ENCODE assay signal across 8 cellular contexts in genomic region chr1:150162862-150163706, GRCh38. TPM values are rescaled to one million over a fixed set of nuclear protein-coding genes. Genes with fewer than 3 reads are reported as not detected.
DNase-seq lines count a peak whose midpoint lies in the region; ATAC-seq and TF ChIP-seq lines count a peak whose summit lies in the region.

No MANE protein-coding gene starts in this region.

- H3K4me1 ChIP-seq in OCI-LY3 (ENCODE audit: low read length) (peaks cover 88% of the 10 kb centered on the region), gastrocnemius medialis (peaks cover 18 to 30% of the 10 kb centered on the region in 2 donors)

- ATAC-seq in GM18508 (IDR thresholded peaks at IDR 0.05; ENCODE audit: insufficient read depth, unreplicated experiment) (peak; percentile 31), HG03565 (IDR thresholded peaks at IDR 0.05; ENCODE audit: unreplicated experiment) (peak; percentile 32), gastrocnemius medialis (peak; percentile 96)

- H3K27ac ChIP-seq in OCI-LY3 (ENCODE audit: low read length) (peak overlapping the region; percentile 94), gastrocnemius medialis (peak overlapping the region; percentile 79 to 93 (median 83))

- DNase-seq in AG10803 (ENCODE audit: low read depth) (peak; percentile 99), cerebellar nuclear complex (lab: John Stamatoyannopoulos, UW) (peak; percentile 86 to 92), inferior parietal cortex (ENCODE audit: extremely low spot score) (peak; percentile 81), gastrocnemius medialis (peak; percentile 76 to 90), HUDEP-2 (lab: John Stamatoyannopoulos, UW; ENCODE audit: unreplicated experiment in 76 of 76) (no peak)

- peaks cover 30% of the 10 kb centered on the region for H3K36me3 ChIP-seq in OCI-LY3 (replicated peaks; ENCODE audit: low read depth, low read length)
- peaks cover 0 to 19% of the 10 kb centered on the region in 2 donors for H3K36me3 ChIP-seq in gastrocnemius medialis

- intact Hi-C loops in gastrocnemius medialis (cut with DNase I; ENCODE audit: low total_unique reads), result no loop called here

- TF ChIP-seq CTCF in AG10803 (conservative IDR thresholded peaks at IDR 0.05; ENCODE audit: low read length) (peak; percentile 39), OCI-LY3 (IDR thresholded peaks at IDR 0.05; ENCODE audit: low read depth, low read length) (no peak), gastrocnemius medialis (IDR thresholded peaks at IDR 0.05 in 4 of 5, conservative IDR thresholded peaks at IDR 0.05 in 1 of 5) (peak in 1 of 5 experiments; percentile 36)

- peak overlapping the region; percentile 98 for H3K4me2 ChIP-seq in OCI-LY3 (ENCODE audit: low read length)

- H2AFZ ChIP-seq in OCI-LY3 (ENCODE audit: low read depth, low read length), result no peak overlapping the region

- H3K27me3 ChIP-seq in OCI-LY3 (ENCODE audit: low read depth, low read length) (no peaks in the 10 kb centered on the region), gastrocnemius medialis (no peaks in the 10 kb centered on the region)

- peaks cover 31% of the 10 kb centered on the region for H3K79me2 ChIP-seq in OCI-LY3 (ENCODE audit: low read length)

- TF ChIP-seq POLR2A in gastrocnemius medialis (IDR thresholded peaks at IDR 0.05), result peak; percentile 62 to 74

- peak overlapping the region; percentile 45 for H3K4me3 ChIP-seq in AG10803 (ENCODE audit: low read length)
- peak overlapping the region; percentile 69 for H3K4me3 ChIP-seq in OCI-LY3 (ENCODE audit: low read length)
- H3K4me3 ChIP-seq in gastrocnemius medialis, result peak overlapping the region; percentile 24 to 53 (median 50)

- H4K20me1 ChIP-seq in OCI-LY3 (ENCODE audit: insufficient read depth, low read length), result no peaks in the 10 kb centered on the region

- in situ Hi-C loops in gastrocnemius medialis (cut with MboI; ENCODE audit: low sequenced_read_pairs in 4 of 4), result no loop called here

- H3K9ac ChIP-seq in OCI-LY3 (ENCODE audit: low read length), result peak overlapping the region; percentile 96

- H3K9me3 ChIP-seq in OCI-LY3 (ENCODE audit: insufficient read depth, low read length), result no peaks in the 10 kb centered on the region
- H3K9me3 ChIP-seq in gastrocnemius medialis, result no peaks in the 10 kb centered on the region

RNA-seq across cellular contexts. Expression of gene PLEKHO1, which starts 13.4 kb away (rescaled TPM):
- 10 to 100 TPM; 24.3 to 57.7 (median 40.4) TPM for total RNA-seq in gastrocnemius medialis

Comparison
In these comparisons a context has a peak if more than half of its experiments do, and no peak if none do; other contexts are left out.
1. DNase-seq: peak in AG10803 (single experiment), cerebellar nuclear complex (2 of 2), inferior parietal cortex (single experiment) and gastrocnemius medialis (2 of 2); none in HUDEP-2 (0 of 76).
2. ATAC-seq: peak in every context shown above with its lines; median percentile 96 in gastrocnemius medialis; 32 in HG03565; 31 in GM18508.
3. Peak in every context shown above with its lines, with median percentiles within 50 percentile points of each other: H3K4me3 ChIP-seq.